8 cellular contexts compared by ENCODE assay signal in genomic region chr14:34722723-34723545, GRCh38. TPM values are rescaled to one million over a fixed set of nuclear protein-coding genes. Genes with fewer than 3 reads are reported as not detected.
DNase-seq lines count a peak whose midpoint lies in the region; ATAC-seq, FAIRE-seq and TF ChIP-seq lines count a peak whose summit lies in the region.

No MANE protein-coding gene starts in this region.

- peak overlapping the region in 1 of 2 experiments; percentile 36; a peak in 1 of 4 replicates for H3K4me2 ChIP-seq in H1 (ENCODE audit: insufficient read depth in 1 of 2, low read depth in 2 of 2, low read length in 2 of 2)

- H4K5ac ChIP-seq in H1 (ENCODE audit: insufficient read length, low read depth, low read length): no peak overlapping the region

- H3K9me3 Mint-ChIP-seq in activated CD4-positive, alpha-beta T cell treated with anti-CD3 and anti-CD28 coated beads for 36 hours (ENCODE audit: low read depth): no peaks in the 10 kb centered on the region

- no peak overlapping the region for H3K4ac ChIP-seq in H1 (replicated peaks; ENCODE audit: insufficient read length, low read depth, low read length)

- intact Hi-C loops in activated CD4-positive, alpha-beta T cell treated with anti-CD3 and anti-CD28 coated beads for 36 hours (cut with DNase I, micrococcal nuclease): loop anchor here (1.0 to 10.0 kb wide), 2 partner anchors 51 to 388 kb away; no protein-coding TSS in a partner anchor

- H2BK120ac ChIP-seq in H1 (replicated peaks; ENCODE audit: low read depth, low read length): no peak overlapping the region

- no peak overlapping the region for H3K4me3 ChIP-seq in GM12875 (ENCODE audit: low read depth, low read length)
- H3K4me3 ChIP-seq in H1 (ENCODE audit: extremely low read depth in 1 of 4, insufficient read depth in 2 of 4, low read depth in 3 of 4, low read length in 4 of 4): no peak overlapping the region

- H3K4me3 Mint-ChIP-seq in activated CD4-positive, alpha-beta T cell treated with anti-CD3 and anti-CD28 coated beads for 36 hours: no peak overlapping the region

- H3K27me3 Mint-ChIP-seq in activated CD4-positive, alpha-beta T cell treated with anti-CD3 and anti-CD28 coated beads for 36 hours: no peaks in the 10 kb centered on the region

- no peak overlapping the region for H3K56ac ChIP-seq in H1 (replicated peaks; ENCODE audit: insufficient read length, low read depth, low read length)

- H2BK15ac ChIP-seq in H1 (ENCODE audit: low read length): no peak overlapping the region

- H3K9ac ChIP-seq in H1 (replicated peaks in 1 of 4; ENCODE audit: extremely low read depth in 1 of 4, low read depth in 3 of 4, low read length in 3 of 4): no peak overlapping the region

- WGBS in H1 (ENCODE audit: extremely low coverage in 1 of 2, insufficient coverage in 1 of 2, insufficient read length in 1 of 2, insufficient replicate concordance in 2 of 2, low coverage in 1 of 2, low lambda C conversion rate in 2 of 2, missing lambda C conversion rate in 1 of 2), 2 experiments: 31% methylated on average over 10 of the region's 10 CpGs; no CpG with 5 or more reads in 1 of the 2 experiments

- no peaks in the 10 kb centered on the region for H3K36me3 ChIP-seq in H1 (ENCODE audit: control insufficient read depth in 2 of 4, insufficient read depth in 4 of 4, low read length in 3 of 4)

- CTCF ChIA-PET in activated CD4-positive, alpha-beta T cell treated with anti-CD3 and anti-CD28 coated beads for 36 hours (lab: Charles Lee): interaction anchor here (0.6 to 4.3 kb wide), 41 partner anchors 10 to 693 kb away, joined by 3 to 65 read pairs (median 4); partner anchors contain the start of gene FAM177A1
- CTCF ChIA-PET in H1 (lab: Charles Lee; ENCODE audit: partially characterized antibody): interaction anchor here (0.7 to 4.4 kb wide), 31 partner anchors 8 to 314 kb away, joined by 3 to 63 read pairs (median 4); partner anchors contain the start of gene CFL2

- no peaks in the 10 kb centered on the region for H3K79me1 ChIP-seq in H1 (ENCODE audit: low read depth, low read length)

- no peak overlapping the region for H2BK12ac ChIP-seq in H1 (ENCODE audit: low read depth, low read length)

- H4K8ac ChIP-seq in H1 (ENCODE audit: extremely low read depth, insufficient read depth, low read length): no peak overlapping the region; the same call in 1 of the 2 replicates

- H4K91ac ChIP-seq in H1 (replicated peaks; ENCODE audit: insufficient read length, low read length): no peak overlapping the region

- no peaks in the 10 kb centered on the region for H3K9me3 ChIP-seq in H1 (ENCODE audit: insufficient read depth in 2 of 2, low read depth in 1 of 2, low read length in 1 of 2)

- in situ Hi-C loops in ACHN (cut with HindIII; ENCODE audit: low pct_ligation_motif_present, low pct_unique_long_range_greater_than_20kb, low sequenced_read_pairs): no loop called here

- H3K79me2 ChIP-seq in H1 (ENCODE audit: control insufficient read depth in 1 of 2, insufficient read depth in 2 of 2, low read length in 2 of 2): no peaks in the 10 kb centered on the region

- peak; percentile 88 for FAIRE-seq in H1 (lab: Jason Lieb, UNC)

- H3K14ac ChIP-seq in H1 (ENCODE audit: insufficient read length): no peak overlapping the region

- no peaks in the 10 kb centered on the region for H4K20me1 ChIP-seq in H1 (replicated peaks in 1 of 2; ENCODE audit: control insufficient read depth in 1 of 2, insufficient read depth in 2 of 2, low read length in 2 of 2)

- H2AFZ ChIP-seq in H1 (ENCODE audit: low read length): peak overlapping the region; percentile 98

- no peak overlapping the region for H2AK5ac ChIP-seq in H1 (ENCODE audit: low read depth, low read length)

- no peaks in the 10 kb centered on the region for H3K4me1 ChIP-seq in H1 (replicated peaks in 1 of 4; ENCODE audit: control insufficient read depth in 3 of 4, insufficient read depth in 4 of 4, low read length in 3 of 4)

- peak; percentile 64 for DNase-seq in ACHN
- DNase-seq in NCI-H2107 (lab: John Stamatoyannopoulos, UW): peak; percentile 57
- DNase-seq in activated CD4-positive, alpha-beta T cell treated with anti-CD3 and anti-CD28 coated beads for 36 hours: peak; percentile 51
- DNase-seq in H1 (ENCODE audit: low read depth in 1 of 2, low spot score in 2 of 2): peak in 1 of 2 experiments; percentile 66
- peak; percentile 84 for DNase-seq in medulla oblongata (ENCODE audit: extremely low spot score)
- peak; percentile 2 for DNase-seq in stimulated activated naive CD4-positive, alpha-beta T cell treated with Interleukin-2 at 50 U/mL for 16 hours (lab: John Stamatoyannopoulos, UW)

- TF ChIP-seq CTCF in GM12875 (IDR thresholded peaks at IDR 0.05; ENCODE audit: borderline replicate concordance, insufficient read depth, low read depth, low read length) (peak; percentile 72), H1 (IDR thresholded peaks at IDR 0.05; ENCODE audit: control extremely low read depth in 1 of 3, insufficient read depth in 1 of 3, low read depth in 1 of 3, low read length in 3 of 3) (peak in 2 of 3 experiments; percentile 49 to 78; a peak in 3 of 4 replicates)

- no peak overlapping the region for H2BK20ac ChIP-seq in H1 (ENCODE audit: low read length)

- H2BK5ac ChIP-seq in H1 (ENCODE audit: low read depth, low read length): no peak overlapping the region

- H3K23me2 ChIP-seq in H1 (ENCODE audit: low read depth, low read length): no peaks in the 10 kb centered on the region

- POLR2A ChIA-PET in activated CD4-positive, alpha-beta T cell treated with anti-CD3 and anti-CD28 coated beads for 36 hours (lab: Charles Lee): interaction anchor here (1.2 kb wide), 1 partner anchor 14 kb away, joined by 3 read pairs; no protein-coding TSS in a partner anchor
- POLR2A ChIA-PET in H1 (lab: Charles Lee; ENCODE audit: partially characterized antibody): interaction anchor here (0.6 to 1.1 kb wide), 2 partner anchors 10 to 13 kb away, joined by 3 to 4 read pairs; no protein-coding TSS in a partner anchor

- no peak overlapping the region for H3K27ac Mint-ChIP-seq in activated CD4-positive, alpha-beta T cell treated with anti-CD3 and anti-CD28 coated beads for 36 hours

- no peaks in the 10 kb centered on the region for H3K27me3 ChIP-seq in H1 (replicated peaks in 1 of 4; ENCODE audit: control insufficient read depth in 3 of 4, extremely low read depth in 1 of 4, insufficient read depth in 3 of 4, low read length in 3 of 4)

- no peaks in the 10 kb centered on the region for H3K36me3 Mint-ChIP-seq in activated CD4-positive, alpha-beta T cell treated with anti-CD3 and anti-CD28 coated beads for 36 hours (ENCODE audit: low read depth)

- H3K4me1 Mint-ChIP-seq in activated CD4-positive, alpha-beta T cell treated with anti-CD3 and anti-CD28 coated beads for 36 hours: peaks cover 7% of the 10 kb centered on the region

- TF ChIP-seq EP300 in H1 (IDR thresholded peaks at IDR 0.05; ENCODE audit: borderline replicate concordance in 1 of 2, low read depth in 2 of 2, low read length in 2 of 2): no peak

- TF ChIP-seq POLR2A in H1 (IDR thresholded peaks at IDR 0.05; ENCODE audit: control extremely low read depth in 1 of 2, low read depth in 2 of 2, low read length in 2 of 2): no peak

- no peak overlapping the region for H3K18ac ChIP-seq in H1 (ENCODE audit: extremely low read depth, low read length)

- no peak overlapping the region for H3K27ac ChIP-seq in H1 (ENCODE audit: low read depth, low read length)

- peak; percentile 48 to 64 for TF ChIP-seq RAD21 in H1 (IDR thresholded peaks at IDR 0.05 in 1 of 2, conservative IDR thresholded peaks at IDR 0.05 in 1 of 2; ENCODE audit: low read depth in 2 of 2, low read length in 2 of 2)

- H3K23ac ChIP-seq in H1 (ENCODE audit: insufficient read length): no peak overlapping the region

- peak; percentile 61 for ATAC-seq in activated CD4-positive, alpha-beta T cell treated with anti-CD3 and anti-CD28 coated beads for 36 hours
- no peak for ATAC-seq in GM18511 (IDR thresholded peaks at IDR 0.05; ENCODE audit: unreplicated experiment)

TF ChIP-seq in H1, 55 proteins besides CTCF, POLR2A, EP300 and RAD21:
- TF ChIP-seq KDM5A (IDR thresholded peaks at IDR 0.05; ENCODE audit: low read length) (no peak), YY1 (IDR thresholded peaks at IDR 0.05; ENCODE audit: low read depth, low read length) (no peak), ATF3 (IDR thresholded peaks at IDR 0.05; ENCODE audit: insufficient read depth, low read depth, low read length) (no peak), MAFK (IDR thresholded peaks at IDR 0.05; ENCODE audit: low read depth, low read length) (no peak), TBP (IDR thresholded peaks at IDR 0.05; ENCODE audit: low read depth, low read length) (no peak), CEBPB (IDR thresholded peaks at IDR 0.05; ENCODE audit: low read depth, low read length) (no peak), TAF7 (optimal IDR thresholded peaks at IDR 0.05; ENCODE audit: borderline replicate concordance, low read depth, low read length) (no peak), SP2 (IDR thresholded peaks at IDR 0.05; ENCODE audit: low read length) (no peak), E2F6 (IDR thresholded peaks at IDR 0.05) (no peak), TEAD4 (IDR thresholded peaks at IDR 0.05; ENCODE audit: low read depth, low read length) (no peak), POU5F1 (IDR thresholded peaks at IDR 0.05; ENCODE audit: low read depth, low read length) (no peak), RNF2 (IDR thresholded peaks at IDR 0.05; ENCODE audit: borderline replicate concordance, low read depth, low read length, missing control alignments, poor library complexity, severe bottlenecking) (no peak)

RNA-seq across cellular contexts. Expression of gene CFL2, which starts 8.5 kb away (rescaled TPM):
- total RNA-seq in activated CD4-positive, alpha-beta T cell treated with anti-CD3 and anti-CD28 coated beads for 36 hours: 1 to 10 TPM; 4.5 to 6.8 TPM
- total RNA-seq in H1 (2021; fragmentation: NEBNext Ultra II Directional; extraction: Animal tissue kit (Norgen Biotek cat#: 25700)): 18.1 and 20.5 TPM in 2 replicates
- polyA plus RNA-seq in H1 (2011; rRNA removed): 5.2 and 9.7 TPM in 2 replicates
- polyA plus RNA-seq in H1 (2011; cell fraction: cytosol; rRNA removed): 8.8 TPM
- polyA plus RNA-seq in H1 (2011; cell fraction: nucleus; rRNA removed): 2.6 TPM
- polyA plus RNA-seq in H1 (2012, experiment 1 of 2): 7.8 to 18.4 TPM (median 8.7 TPM) in 4 replicates
- polyA plus RNA-seq in H1 (2012, experiment 2 of 2): 2.2 TPM
- 10.8 TPM for polyA plus RNA-seq in H1 (2013, experiment 1 of 2)
- polyA plus RNA-seq in H1 (2013, experiment 2 of 2): 11.3 TPM
- polyA minus RNA-seq in H1 (2011; rRNA and poly(A)+ RNA removed): 9.7 and 15.4 TPM in 2 replicates
- polyA minus RNA-seq in H1 (2011; cell fraction: cytosol; rRNA and poly(A)+ RNA removed): 4.3 TPM
- polyA minus RNA-seq in H1 (2011; cell fraction: nucleus; rRNA and poly(A)+ RNA removed): 10.5 TPM
